Comparison of ENCODE assay signal across 12 cellular contexts in genomic region chr11:19739872-19740271, GRCh38. TPM values are rescaled to one million over a fixed set of nuclear protein-coding genes. Genes with fewer than 3 reads are reported as not detected.
DNase-seq lines count a peak whose midpoint lies in the region; ATAC-seq and TF ChIP-seq lines count a peak whose summit lies in the region.
"Had no signal": no experiment of that assay in that cellular context is flagged by ENCODE, and none has a peak within 500 bp of the region (broad histone marks: within the 10 kb centered on the region; RNA-seq: fewer than 3 reads in every experiment).

No MANE protein-coding gene starts in this region.

- peak overlapping the region; percentile 44 to 52 for H3K27ac ChIP-seq in coronary artery
- H3K27ac ChIP-seq in liver (ENCODE audit: low read depth in 1 of 2, low read length in 2 of 2) = no peak overlapping the region
- H3K27ac ChIP-seq in lower lobe of right lung = no peak overlapping the region
- H3K27ac ChIP-seq: BLaER1 treated with 17β-estradiol and CSF1 and Interleukin-3, amounts not matched to agents 10 nM and 100 nM had no signal

- intact Hi-C loops in Right ventricle myocardium inferior (cut with DNase I) = loop anchor here (10.0 kb wide), 1 partner anchor 425 kb away; no protein-coding TSS in a partner anchor
- intact Hi-C loops in cardiac septum (cut with DNase I) = no loop called here
- intact Hi-C loops in lower lobe of right lung (cut with DNase I) = loop anchor here (5.0 kb wide), 1 partner anchor 178 kb away; no protein-coding TSS in a partner anchor

- H3K9me3 ChIP-seq in liver (ENCODE audit: control insufficient read depth in 4 of 4, low read length in 3 of 4) = no peaks in the 10 kb centered on the region
- H3K9me3 ChIP-seq in lower lobe of right lung = no peaks in the 10 kb centered on the region
- H3K9me3 ChIP-seq: BLaER1 treated with 17β-estradiol and CSF1 and Interleukin-3, amounts not matched to agents 10 nM and 100 nM had no signal

- no peak overlapping the region for H3K4me3 ChIP-seq in coronary artery
- no peak overlapping the region for H3K4me3 ChIP-seq in liver (ENCODE audit: low read depth in 1 of 3, low read length in 3 of 3)
- H3K4me3 ChIP-seq in lower lobe of right lung = no peak overlapping the region
- H3K4me3 ChIP-seq: BLaER1 treated with 17β-estradiol and CSF1 and Interleukin-3, amounts not matched to agents 10 nM and 100 nM had no signal

- H3K4me1 ChIP-seq in liver (ENCODE audit: control insufficient read depth in 4 of 4, insufficient read depth in 4 of 4, low read length in 3 of 4) = peaks cover 0 to 8% (median 0%) of the 10 kb centered on the region in 4 donors
- H3K4me1 ChIP-seq in lower lobe of right lung = peaks cover 10% of the 10 kb centered on the region

- TF ChIP-seq RAD21 in liver (IDR thresholded peaks at IDR 0.05) = peak; percentile 40 to 61

- no peaks in the 10 kb centered on the region for H3K36me3 ChIP-seq in liver (ENCODE audit: control insufficient read depth in 4 of 4, insufficient read depth in 3 of 4, low read depth in 1 of 4, low read length in 3 of 4)
- H3K36me3 ChIP-seq in lower lobe of right lung = no peaks in the 10 kb centered on the region
- H3K36me3 ChIP-seq: BLaER1 treated with 17β-estradiol and CSF1 and Interleukin-3, amounts not matched to agents 10 nM and 100 nM had no signal

- H3K27me3 ChIP-seq in liver (ENCODE audit: control insufficient read depth in 4 of 4, insufficient read depth in 4 of 4, low read length in 3 of 4) (no peaks in the 10 kb centered on the region), lower lobe of right lung (ENCODE audit: low read depth) (no peaks in the 10 kb centered on the region)
- H3K27me3 ChIP-seq: BLaER1 treated with 17β-estradiol and CSF1 and Interleukin-3, amounts not matched to agents 10 nM and 100 nM had no signal

- TF ChIP-seq CTCF in coronary artery (IDR thresholded peaks at IDR 0.05) = no peak
- TF ChIP-seq CTCF in liver (IDR thresholded peaks at IDR 0.05; ENCODE audit: low read depth, low read length, missing input control) = peak; percentile 1
- TF ChIP-seq CTCF in lower lobe of right lung (IDR thresholded peaks at IDR 0.05) = no peak

- DNase-seq in Right ventricle myocardium inferior (ENCODE audit: missing footprints) = peak; percentile 55
- no peak for DNase-seq in cardiac septum (ENCODE audit: low spot score)
- peak; percentile 58 for DNase-seq in coronary artery (ENCODE audit: low spot score)
- DNase-seq in NCI-H2081 treated with DMSO at 0.1 percent for 48 hours (lab: John Stamatoyannopoulos, UW) = no peak
- DNase-seq in cerebellar cortex (ENCODE audit: low spot score) = no peak
- DNase-seq in lower lobe of right lung = no peak
- DNase-seq: activated naive CD4-positive, alpha-beta T cell; erythroblast; stimulated activated CD4-positive, alpha-beta T cell treated with anti-CD3 and anti-CD28 coated beads, Interleukin-2, amount 100 ng/mL, for 48 hours had no signal

- H3K9ac ChIP-seq in liver (ENCODE audit: low read depth in 1 of 2, low read length in 2 of 2) = no peak overlapping the region
- H3K9ac ChIP-seq: BLaER1 treated with 17β-estradiol and CSF1 and Interleukin-3, amounts not matched to agents 10 nM and 100 nM had no signal

- no peak for ATAC-seq in Right ventricle myocardium inferior
- no peak for ATAC-seq in GM21825 (IDR thresholded peaks at IDR 0.05; ENCODE audit: unreplicated experiment)
- no peak for ATAC-seq in lower lobe of right lung

- 91% methylated on average over 4 of the region's 4 CpGs for WGBS in liver

TF ChIP-seq in liver, 16 proteins besides CTCF, POLR2A, EP300 and RAD21:
- TF ChIP-seq, protein P1, sequence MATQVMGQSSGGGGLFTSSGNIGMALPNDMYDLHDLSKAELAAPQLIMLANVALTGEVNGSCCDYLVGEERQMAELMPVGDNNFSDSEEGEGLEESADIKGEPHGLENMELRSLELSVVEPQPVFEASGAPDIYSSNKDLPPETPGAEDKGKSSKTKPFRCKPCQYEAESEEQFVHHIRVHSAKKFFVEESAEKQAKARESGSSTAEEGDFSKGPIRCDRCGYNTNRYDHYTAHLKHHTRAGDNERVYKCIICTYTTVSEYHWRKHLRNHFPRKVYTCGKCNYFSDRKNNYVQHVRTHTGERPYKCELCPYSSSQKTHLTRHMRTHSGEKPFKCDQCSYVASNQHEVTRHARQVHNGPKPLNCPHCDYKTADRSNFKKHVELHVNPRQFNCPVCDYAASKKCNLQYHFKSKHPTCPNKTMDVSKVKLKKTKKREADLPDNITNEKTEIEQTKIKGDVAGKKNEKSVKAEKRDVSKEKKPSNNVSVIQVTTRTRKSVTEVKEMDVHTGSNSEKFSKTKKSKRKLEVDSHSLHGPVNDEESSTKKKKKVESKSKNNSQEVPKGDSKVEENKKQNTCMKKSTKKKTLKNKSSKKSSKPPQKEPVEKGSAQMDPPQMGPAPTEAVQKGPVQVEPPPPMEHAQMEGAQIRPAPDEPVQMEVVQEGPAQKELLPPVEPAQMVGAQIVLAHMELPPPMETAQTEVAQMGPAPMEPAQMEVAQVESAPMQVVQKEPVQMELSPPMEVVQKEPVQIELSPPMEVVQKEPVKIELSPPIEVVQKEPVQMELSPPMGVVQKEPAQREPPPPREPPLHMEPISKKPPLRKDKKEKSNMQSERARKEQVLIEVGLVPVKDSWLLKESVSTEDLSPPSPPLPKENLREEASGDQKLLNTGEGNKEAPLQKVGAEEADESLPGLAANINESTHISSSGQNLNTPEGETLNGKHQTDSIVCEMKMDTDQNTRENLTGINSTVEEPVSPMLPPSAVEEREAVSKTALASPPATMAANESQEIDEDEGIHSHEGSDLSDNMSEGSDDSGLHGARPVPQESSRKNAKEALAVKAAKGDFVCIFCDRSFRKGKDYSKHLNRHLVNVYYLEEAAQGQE (IDR thresholded peaks at IDR 0.05) = no peak
- TF ChIP-seq ZBTB33 (IDR thresholded peaks at IDR 0.05) = no peak
- TF ChIP-seq RXRA (IDR thresholded peaks at IDR 0.05) = no peak
- TF ChIP-seq FOXA2 (IDR thresholded peaks at IDR 0.05) = no peak
- TF ChIP-seq, protein P2, sequence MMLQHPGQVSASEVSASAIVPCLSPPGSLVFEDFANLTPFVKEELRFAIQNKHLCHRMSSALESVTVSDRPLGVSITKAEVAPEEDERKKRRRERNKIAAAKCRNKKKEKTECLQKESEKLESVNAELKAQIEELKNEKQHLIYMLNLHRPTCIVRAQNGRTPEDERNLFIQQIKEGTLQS (IDR thresholded peaks at IDR 0.05) = no peak
- no peak for TF ChIP-seq HNF4G (IDR thresholded peaks at IDR 0.05)
- TF ChIP-seq YY1 (IDR thresholded peaks at IDR 0.05) = no peak
- no peak for TF ChIP-seq SP1 (IDR thresholded peaks at IDR 0.05)
- no peak for TF ChIP-seq EGR1 (IDR thresholded peaks at IDR 0.05; ENCODE audit: low read depth in 2 of 2)
- TF ChIP-seq TAF1 (conservative IDR thresholded peaks at IDR 0.05) = no peak
- no peak for TF ChIP-seq GABPA (IDR thresholded peaks at IDR 0.05 in 1 of 2, conservative IDR thresholded peaks at IDR 0.05 in 1 of 2)
- TF ChIP-seq, protein P3, sequence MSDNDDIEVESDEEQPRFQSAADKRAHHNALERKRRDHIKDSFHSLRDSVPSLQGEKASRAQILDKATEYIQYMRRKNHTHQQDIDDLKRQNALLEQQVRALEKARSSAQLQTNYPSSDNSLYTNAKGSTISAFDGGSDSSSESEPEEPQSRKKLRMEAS (IDR thresholded peaks at IDR 0.05) = no peak
- no peak for TF ChIP-seq NR2F2 (IDR thresholded peaks at IDR 0.05)
- TF ChIP-seq HNF4A (conservative IDR thresholded peaks at IDR 0.05) = no peak
- TF ChIP-seq JUND (IDR thresholded peaks at IDR 0.05) = no peak
- TF ChIP-seq FOXA1 (IDR thresholded peaks at IDR 0.05) = no peak
TF ChIP-seq in liver: peak in this region for 0.

RNA-seq across cellular contexts. Expression of gene NAV2, which starts 27.2 kb away (rescaled TPM):
- 14.0 TPM for total RNA-seq in Right ventricle myocardium inferior
- total RNA-seq in cardiac septum = 50.8 TPM
- 10 to 100 TPM in 1 of 2 donors, 1 to 10 TPM in 1; 6.3 to 20.5 TPM for total RNA-seq in liver
- 10 to 100 TPM; 10.1 to 13.1 TPM for polyA plus RNA-seq in liver
- 36.9 TPM for total RNA-seq in lower lobe of right lung

Comparison
In these comparisons a context has a peak if more than half of its experiments do, and no peak if none do; other contexts are left out.
1. DNase-seq: peak in Right ventricle myocardium inferior (single experiment) and coronary artery (single experiment); none in cardiac septum (single experiment), NCI-H2081 treated with DMSO at 0.1 percent for 48 hours (single experiment), cerebellar cortex (single experiment) and lower lobe of right lung (single experiment).
2. H3K27ac ChIP-seq: peak in coronary artery (2 of 2); none in liver (0 of 2) and lower lobe of right lung (single experiment).